ENCODE assay signal across 1 cellular context in the genomic region with DNA sequence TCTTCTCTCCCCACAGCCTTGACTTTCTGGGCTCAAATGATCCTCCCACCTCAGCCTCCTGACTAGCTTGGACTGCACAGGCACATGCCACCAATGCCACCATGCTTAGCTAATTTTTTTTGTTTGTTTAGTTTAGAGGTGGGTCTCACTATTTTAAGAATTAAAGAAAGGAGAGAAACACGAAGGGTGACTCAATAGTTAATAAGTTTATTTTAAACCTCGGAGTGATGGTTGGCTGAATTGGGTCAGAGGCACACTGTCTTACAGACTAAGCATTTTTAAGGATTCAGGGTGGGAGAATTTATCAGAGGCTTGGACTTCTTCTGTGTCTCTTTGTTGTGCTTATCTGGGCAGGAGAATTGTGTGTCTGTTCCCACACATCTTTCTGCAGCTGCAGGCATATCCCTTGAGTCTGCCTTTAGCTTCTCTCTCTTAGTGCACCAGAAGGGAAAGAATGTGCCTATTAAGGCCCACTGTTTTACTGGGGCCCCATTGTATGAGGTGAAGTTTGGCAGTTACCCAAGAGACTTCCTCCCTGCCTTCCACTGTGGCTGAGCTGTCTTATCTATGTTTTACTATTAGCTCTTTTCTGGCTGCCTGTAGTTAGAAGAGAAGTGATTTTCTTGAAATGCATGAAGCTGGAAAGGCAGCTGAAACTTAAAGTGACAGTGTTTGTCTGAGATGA.
TF ChIP-seq lines count a peak whose summit lies in the region.

No MANE protein-coding gene starts in this region.

TF ChIP-seq in GM23338, 12 proteins besides CTCF, POLR2A, EP300 and RAD21 (continued from another document):
- TF ChIP-seq, protein P1, sequence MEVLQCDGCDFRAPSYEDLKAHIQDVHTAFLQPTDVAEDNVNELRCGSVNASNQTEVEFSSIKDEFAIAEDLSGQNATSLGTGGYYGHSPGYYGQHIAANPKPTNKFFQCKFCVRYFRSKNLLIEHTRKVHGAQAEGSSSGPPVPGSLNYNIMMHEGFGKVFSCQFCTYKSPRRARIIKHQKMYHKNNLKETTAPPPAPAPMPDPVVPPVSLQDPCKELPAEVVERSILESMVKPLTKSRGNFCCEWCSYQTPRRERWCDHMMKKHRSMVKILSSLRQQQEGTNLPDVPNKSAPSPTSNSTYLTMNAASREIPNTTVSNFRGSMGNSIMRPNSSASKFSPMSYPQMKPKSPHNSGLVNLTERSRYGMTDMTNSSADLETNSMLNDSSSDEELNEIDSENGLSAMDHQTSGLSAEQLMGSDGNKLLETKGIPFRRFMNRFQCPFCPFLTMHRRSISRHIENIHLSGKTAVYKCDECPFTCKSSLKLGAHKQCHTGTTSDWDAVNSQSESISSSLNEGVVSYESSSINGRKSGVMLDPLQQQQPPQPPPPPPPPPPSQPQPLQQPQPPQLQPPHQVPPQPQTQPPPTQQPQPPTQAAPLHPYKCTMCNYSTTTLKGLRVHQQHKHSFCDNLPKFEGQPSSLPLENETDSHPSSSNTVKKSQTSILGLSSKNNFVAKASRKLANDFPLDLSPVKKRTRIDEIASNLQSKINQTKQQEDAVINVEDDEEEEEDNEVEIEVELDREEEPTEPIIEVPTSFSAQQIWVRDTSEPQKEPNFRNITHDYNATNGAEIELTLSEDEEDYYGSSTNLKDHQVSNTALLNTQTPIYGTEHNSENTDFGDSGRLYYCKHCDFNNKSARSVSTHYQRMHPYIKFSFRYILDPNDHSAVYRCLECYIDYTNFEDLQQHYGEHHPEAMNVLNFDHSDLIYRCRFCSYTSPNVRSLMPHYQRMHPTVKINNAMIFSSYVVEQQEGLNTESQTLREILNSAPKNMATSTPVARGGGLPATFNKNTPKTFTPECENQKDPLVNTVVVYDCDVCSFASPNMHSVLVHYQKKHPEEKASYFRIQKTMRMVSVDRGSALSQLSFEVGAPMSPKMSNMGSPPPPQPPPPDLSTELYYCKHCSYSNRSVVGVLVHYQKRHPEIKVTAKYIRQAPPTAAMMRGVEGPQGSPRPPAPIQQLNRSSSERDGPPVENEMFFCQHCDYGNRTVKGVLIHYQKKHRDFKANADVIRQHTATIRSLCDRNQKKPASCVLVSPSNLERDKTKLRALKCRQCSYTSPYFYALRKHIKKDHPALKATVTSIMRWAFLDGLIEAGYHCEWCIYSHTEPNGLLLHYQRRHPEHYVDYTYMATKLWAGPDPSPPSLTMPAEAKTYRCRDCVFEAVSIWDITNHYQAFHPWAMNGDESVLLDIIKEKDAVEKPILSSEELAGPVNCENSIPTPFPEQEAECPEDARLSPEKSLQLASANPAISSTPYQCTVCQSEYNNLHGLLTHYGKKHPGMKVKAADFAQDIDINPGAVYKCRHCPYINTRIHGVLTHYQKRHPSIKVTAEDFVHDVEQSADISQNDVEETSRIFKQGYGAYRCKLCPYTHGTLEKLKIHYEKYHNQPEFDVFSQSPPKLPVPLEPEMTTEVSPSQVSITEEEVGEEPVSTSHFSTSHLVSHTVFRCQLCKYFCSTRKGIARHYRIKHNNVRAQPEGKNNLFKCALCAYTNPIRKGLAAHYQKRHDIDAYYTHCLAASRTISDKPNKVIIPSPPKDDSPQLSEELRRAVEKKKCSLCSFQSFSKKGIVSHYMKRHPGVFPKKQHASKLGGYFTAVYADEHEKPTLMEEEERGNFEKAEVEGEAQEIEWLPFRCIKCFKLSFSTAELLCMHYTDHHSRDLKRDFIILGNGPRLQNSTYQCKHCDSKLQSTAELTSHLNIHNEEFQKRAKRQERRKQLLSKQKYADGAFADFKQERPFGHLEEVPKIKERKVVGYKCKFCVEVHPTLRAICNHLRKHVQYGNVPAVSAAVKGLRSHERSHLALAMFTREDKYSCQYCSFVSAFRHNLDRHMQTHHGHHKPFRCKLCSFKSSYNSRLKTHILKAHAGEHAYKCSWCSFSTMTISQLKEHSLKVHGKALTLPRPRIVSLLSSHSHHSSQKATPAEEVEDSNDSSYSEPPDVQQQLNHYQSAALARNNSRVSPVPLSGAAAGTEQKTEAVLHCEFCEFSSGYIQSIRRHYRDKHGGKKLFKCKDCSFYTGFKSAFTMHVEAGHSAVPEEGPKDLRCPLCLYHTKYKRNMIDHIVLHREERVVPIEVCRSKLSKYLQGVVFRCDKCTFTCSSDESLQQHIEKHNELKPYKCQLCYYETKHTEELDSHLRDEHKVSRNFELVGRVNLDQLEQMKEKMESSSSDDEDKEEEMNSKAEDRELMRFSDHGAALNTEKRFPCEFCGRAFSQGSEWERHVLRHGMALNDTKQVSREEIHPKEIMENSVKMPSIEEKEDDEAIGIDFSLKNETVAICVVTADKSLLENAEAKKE (CRISPR knock-in tag; IDR thresholded peaks at IDR 0.05): no peak
- TF ChIP-seq JUNB (IDR thresholded peaks at IDR 0.05; ENCODE audit: unreplicated experiment) (no peak), EZH2phosphoT487 (IDR thresholded peaks at IDR 0.05; ENCODE audit: unreplicated experiment) (no peak), ZNF331 (CRISPR knock-in tag; IDR thresholded peaks at IDR 0.05; ENCODE audit: low read depth) (no peak), NANOG (IDR thresholded peaks at IDR 0.05; ENCODE audit: borderline replicate concordance) (no peak), CREB1 (CRISPR knock-in tag; IDR thresholded peaks at IDR 0.05; ENCODE audit: low read depth) (no peak), EZH2 (IDR thresholded peaks at IDR 0.05; ENCODE audit: low read depth, unreplicated experiment) (no peak)
- TF ChIP-seq, protein P2, sequence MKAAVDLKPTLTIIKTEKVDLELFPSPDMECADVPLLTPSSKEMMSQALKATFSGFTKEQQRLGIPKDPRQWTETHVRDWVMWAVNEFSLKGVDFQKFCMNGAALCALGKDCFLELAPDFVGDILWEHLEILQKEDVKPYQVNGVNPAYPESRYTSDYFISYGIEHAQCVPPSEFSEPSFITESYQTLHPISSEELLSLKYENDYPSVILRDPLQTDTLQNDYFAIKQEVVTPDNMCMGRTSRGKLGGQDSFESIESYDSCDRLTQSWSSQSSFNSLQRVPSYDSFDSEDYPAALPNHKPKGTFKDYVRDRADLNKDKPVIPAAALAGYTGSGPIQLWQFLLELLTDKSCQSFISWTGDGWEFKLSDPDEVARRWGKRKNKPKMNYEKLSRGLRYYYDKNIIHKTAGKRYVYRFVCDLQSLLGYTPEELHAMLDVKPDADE (IDR thresholded peaks at IDR 0.05): no peak
TF ChIP-seq in GM23338: peak in this region for 0.
